16 cellular contexts compared by ENCODE assay signal in genomic region chr16:17105239-17105721, GRCh38.
DNase-seq lines count a peak whose midpoint lies in the region; ATAC-seq, FAIRE-seq and TF ChIP-seq lines count a peak whose summit lies in the region.
"Had no signal": no experiment of that assay in that cellular context is flagged by ENCODE, and none has a peak within 500 bp of the region (broad histone marks: within the 10 kb centered on the region; RNA-seq: fewer than 3 reads in every experiment).

No MANE protein-coding gene starts in this region.

- no peak overlapping the region for H3K4me3 ChIP-seq in CD4-positive, alpha-beta memory T cell (ENCODE audit: low read length in 2 of 2)
- H3K4me3 ChIP-seq in Jurkat, Clone E6-1 (ENCODE audit: low read length), result peak overlapping the region; percentile 39
- no peak overlapping the region for H3K4me3 ChIP-seq in astrocyte (ENCODE audit: insufficient read depth, low read depth, low read length)
- no peak overlapping the region for H3K4me3 ChIP-seq in right lobe of liver
- H3K4me3 ChIP-seq: cardiac muscle cell, prostate gland, SK-N-MC had no signal

- H3K9me3 ChIP-seq in CD4-positive, alpha-beta memory T cell (ENCODE audit: control insufficient read depth in 1 of 2, low read length in 2 of 2), result no peaks in the 10 kb centered on the region
- H3K9me3 ChIP-seq in astrocyte (ENCODE audit: insufficient read depth, low read depth, low read length) (peaks cover 3% of the 10 kb centered on the region), right lobe of liver (no peaks in the 10 kb centered on the region)
- H3K9me3 ChIP-seq: prostate gland had no signal

- CTCF ChIA-PET in CD4-positive, alpha-beta memory T cell (lab: Charles Lee; ENCODE audit: partially characterized antibody), result no interaction called here

- TF ChIP-seq POLR2A in right lobe of liver (IDR thresholded peaks at IDR 0.05), result no peak

- H3K36me3 ChIP-seq in CD4-positive, alpha-beta memory T cell (ENCODE audit: insufficient read depth, low read length), result no peaks in the 10 kb centered on the region
- H3K36me3 ChIP-seq in astrocyte (ENCODE audit: insufficient read depth, low read length) (no peaks in the 10 kb centered on the region), right lobe of liver (no peaks in the 10 kb centered on the region)
- H3K36me3 ChIP-seq: cardiac muscle cell, prostate gland had no signal

- peaks cover 10% of the 10 kb centered on the region for H3K4me1 ChIP-seq in CD4-positive, alpha-beta memory T cell (ENCODE audit: insufficient read depth, low read length)
- H3K4me1 ChIP-seq in astrocyte (ENCODE audit: insufficient read depth, low read length) (peaks cover 8% of the 10 kb centered on the region), right lobe of liver (no peaks in the 10 kb centered on the region)
- H3K4me1 ChIP-seq: prostate gland had no signal

- H3K79me2 ChIP-seq in astrocyte (ENCODE audit: insufficient read depth, low read length), result no peaks in the 10 kb centered on the region

- TF ChIP-seq CTCF in astrocyte (IDR thresholded peaks at IDR 0.05; ENCODE audit: insufficient read depth, low read depth, low read length), result no peak
- no peak for TF ChIP-seq CTCF in neural crest cell (conservative IDR thresholded peaks at IDR 0.05)
- no peak for TF ChIP-seq CTCF in right lobe of liver (IDR thresholded peaks at IDR 0.05)

- no peaks in the 10 kb centered on the region for H3K27me3 ChIP-seq in CD4-positive, alpha-beta memory T cell (ENCODE audit: insufficient read depth, low read length)
- H3K27me3 ChIP-seq in astrocyte (ENCODE audit: insufficient read depth, low read length), result no peaks in the 10 kb centered on the region
- H3K27me3 ChIP-seq in right lobe of liver, result no peaks in the 10 kb centered on the region
- H3K27me3 ChIP-seq: cardiac muscle cell had no signal

- H3K27ac Mint-ChIP-seq in CD4-positive, alpha-beta memory T cell, result peak overlapping the region in 3 of 7 donors; percentile 2 to 63 (median 42)
- H3K27ac Mint-ChIP-seq in astrocyte (ENCODE audit: unreplicated experiment) (peak overlapping the region; percentile 62), neural crest cell (ENCODE audit: unreplicated experiment) (peak overlapping the region; percentile 43)
- H3K27ac Mint-ChIP-seq: activated CD4-positive, alpha-beta memory T cell treated with anti-CD3 and anti-CD28 coated beads, Interleukin-2, amount 10 ng/mL, durations not matched to agents 7 days and 5 days had no signal

- DNase-seq in CD4-positive, alpha-beta memory T cell, result peak in 1 of 5 donors; percentile 3
- peak; percentile 83 for DNase-seq in Jurkat, Clone E6-1 (ENCODE audit: low read depth, low spot score)
- peak; percentile 26 for DNase-seq in astrocyte (ENCODE audit: low read depth)
- no peak for DNase-seq in neural crest cell (ENCODE audit: low read depth, low spot score)
- DNase-seq in right lobe of liver, result no peak
- no peak for DNase-seq in NAMALWA (ENCODE audit: low spot score)
- DNase-seq in islet precursor cell, result no peak
- DNase-seq: activated CD4-positive, alpha-beta memory T cell treated with anti-CD3 and anti-CD28 coated beads, Interleukin-2, amount 10 ng/mL, durations not matched to agents 7 days and 5 days; activated effector memory CD4-positive, alpha-beta T cell treated with Interleukin-2 at 50 U/mL for 16 hours; NCI-H187; NCI-H524 treated with DMSO at 0.1 percent for 48 hours had no signal

- POLR2A ChIA-PET in CD4-positive, alpha-beta memory T cell (lab: Charles Lee; ENCODE audit: partially characterized antibody), result no interaction called here

- peaks cover 10 to 36% of the 10 kb centered on the region in 2 donors for H3K36me3 Mint-ChIP-seq in CD4-positive, alpha-beta memory T cell
- H3K36me3 Mint-ChIP-seq in astrocyte (ENCODE audit: low read depth, unreplicated experiment) (peaks cover 10% of the 10 kb centered on the region), neural crest cell (ENCODE audit: low read depth) (peaks cover 4% of the 10 kb centered on the region)

- H3K4me2 ChIP-seq in astrocyte (ENCODE audit: low read length), result peak overlapping the region; percentile 33

- ATAC-seq in GM18858 (IDR thresholded peaks at IDR 0.05; ENCODE audit: unreplicated experiment) (no peak), right lobe of liver (no peak)

- no peak overlapping the region for H3K27ac ChIP-seq in CD4-positive, alpha-beta memory T cell (ENCODE audit: low read depth, low read length)
- H3K27ac ChIP-seq in astrocyte (ENCODE audit: low read depth, low read length), result no peak overlapping the region
- H3K27ac ChIP-seq in right lobe of liver, result no peak overlapping the region
- H3K27ac ChIP-seq: cardiac muscle cell, prostate gland, SK-N-MC had no signal

- FAIRE-seq in astrocyte (lab: Jason Lieb, UNC), result no peak
- FAIRE-seq: TTC549 had no signal

- peaks cover 31% of the 10 kb centered on the region for H4K20me1 ChIP-seq in astrocyte (ENCODE audit: insufficient read depth, low read length)

- 27% methylated on average over 3 of the region's 10 CpGs for WGBS in right lobe of liver (ENCODE audit: insufficient coverage, low coverage, low lambda C conversion rate, missing lambda C conversion rate)

- peaks cover 0 to 3% (median 0%) of the 10 kb centered on the region in 8 donors for H3K9me3 Mint-ChIP-seq in CD4-positive, alpha-beta memory T cell
- H3K9me3 Mint-ChIP-seq in astrocyte (ENCODE audit: unreplicated experiment) (no peaks in the 10 kb centered on the region), neural crest cell (peaks cover 7% of the 10 kb centered on the region)
- H3K9me3 Mint-ChIP-seq: activated CD4-positive, alpha-beta memory T cell treated with anti-CD3 and anti-CD28 coated beads, Interleukin-2, amount 10 ng/mL, durations not matched to agents 7 days and 5 days had no signal

- no peak overlapping the region for H3K9ac ChIP-seq in astrocyte (ENCODE audit: low read length)

- no peak overlapping the region for H2AFZ ChIP-seq in astrocyte (ENCODE audit: low read depth, low read length)

- peaks cover 5 to 14% (median 9%) of the 10 kb centered on the region in 4 donors for H3K4me1 Mint-ChIP-seq in CD4-positive, alpha-beta memory T cell
- peaks cover 13% of the 10 kb centered on the region for H3K4me1 Mint-ChIP-seq in astrocyte (ENCODE audit: low read depth, unreplicated experiment)
- H3K4me1 Mint-ChIP-seq in neural crest cell, result peaks cover 21% of the 10 kb centered on the region

- H3K4me3 Mint-ChIP-seq in CD4-positive, alpha-beta memory T cell, result peak overlapping the region in 5 of 8 donors; percentile 5 to 43 (median 17)
- H3K4me3 Mint-ChIP-seq in astrocyte (ENCODE audit: unreplicated experiment) (no peak overlapping the region), neural crest cell (no peak overlapping the region)
- H3K4me3 Mint-ChIP-seq: activated CD4-positive, alpha-beta memory T cell treated with anti-CD3 and anti-CD28 coated beads, Interleukin-2, amount 10 ng/mL, durations not matched to agents 7 days and 5 days had no signal

- intact Hi-C loops in CD4-positive, alpha-beta memory T cell (cut with micrococcal nuclease), result no loop called here
- intact Hi-C loops in right lobe of liver (cut with DNase I), result no loop called here

- H3K27me3 Mint-ChIP-seq in CD4-positive, alpha-beta memory T cell, result no peaks in the 10 kb centered on the region
- no peaks in the 10 kb centered on the region for H3K27me3 Mint-ChIP-seq in astrocyte (ENCODE audit: low read depth, unreplicated experiment)
- H3K27me3 Mint-ChIP-seq in neural crest cell (ENCODE audit: low read depth), result no peaks in the 10 kb centered on the region
- H3K27me3 Mint-ChIP-seq: activated CD4-positive, alpha-beta memory T cell treated with anti-CD3 and anti-CD28 coated beads, Interleukin-2, amount 10 ng/mL, durations not matched to agents 7 days and 5 days had no signal

Comparison
In these comparisons a context has a peak if more than half of its experiments do, and no peak if none do; other contexts are left out.
1. DNase-seq: peak in Jurkat, Clone E6-1 (single experiment) and astrocyte (single experiment); none in neural crest cell (single experiment), right lobe of liver (0 of 3), NAMALWA (single experiment) and islet precursor cell (single experiment).
2. H3K4me3 Mint-ChIP-seq: peak in CD4-positive, alpha-beta memory T cell (5 of 8); none in astrocyte (single experiment) and neural crest cell (single experiment).